8 cellular contexts compared by ENCODE assay signal in the genomic region with DNA sequence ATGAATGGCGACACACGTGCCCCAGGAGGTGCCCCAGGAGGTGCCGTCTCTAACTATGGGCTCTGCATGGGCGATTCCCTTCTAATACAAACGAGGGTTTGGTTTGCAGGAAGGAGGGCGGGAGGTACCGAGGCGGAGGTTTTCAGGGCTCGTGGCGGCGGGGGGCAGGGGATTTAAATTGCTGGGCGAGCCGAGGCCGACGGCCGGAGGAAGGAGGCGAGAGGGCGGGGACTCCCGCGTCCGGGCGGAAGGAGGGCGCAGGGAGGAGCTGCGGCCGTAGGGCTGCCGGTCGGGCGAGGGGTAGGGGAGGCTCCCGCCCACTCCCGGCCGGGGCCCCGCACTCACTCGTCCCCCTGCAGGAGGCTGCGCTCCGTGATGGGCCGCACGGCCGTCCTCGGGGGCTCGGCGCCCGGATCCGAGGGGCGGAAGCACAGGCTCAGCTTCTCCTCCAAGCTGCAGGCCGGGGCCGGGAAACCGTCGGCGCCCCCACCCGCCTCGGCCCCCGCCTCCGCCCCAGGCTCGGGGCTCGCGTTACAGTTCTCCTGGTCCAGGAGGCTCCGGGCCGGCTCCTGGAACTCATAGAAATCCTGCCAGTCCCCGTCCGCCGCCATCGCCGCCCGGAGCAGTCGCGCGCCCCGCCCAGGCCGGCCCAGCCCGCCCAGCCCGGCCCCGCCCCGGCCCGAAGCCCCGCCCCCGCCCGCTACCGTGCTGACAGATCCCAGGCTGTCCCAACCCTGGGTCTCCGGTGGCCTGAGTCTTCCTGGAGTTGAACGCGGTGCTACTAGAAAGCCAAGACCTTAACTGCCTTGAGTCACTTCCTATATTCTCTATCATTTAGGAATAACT. TPM values are rescaled to one million over a fixed set of nuclear protein-coding genes. Genes with fewer than 3 reads are reported as not detected.
DNase-seq lines count a peak whose midpoint lies in the region; ATAC-seq and TF ChIP-seq lines count a peak whose summit lies in the region.

A gene with protein sequence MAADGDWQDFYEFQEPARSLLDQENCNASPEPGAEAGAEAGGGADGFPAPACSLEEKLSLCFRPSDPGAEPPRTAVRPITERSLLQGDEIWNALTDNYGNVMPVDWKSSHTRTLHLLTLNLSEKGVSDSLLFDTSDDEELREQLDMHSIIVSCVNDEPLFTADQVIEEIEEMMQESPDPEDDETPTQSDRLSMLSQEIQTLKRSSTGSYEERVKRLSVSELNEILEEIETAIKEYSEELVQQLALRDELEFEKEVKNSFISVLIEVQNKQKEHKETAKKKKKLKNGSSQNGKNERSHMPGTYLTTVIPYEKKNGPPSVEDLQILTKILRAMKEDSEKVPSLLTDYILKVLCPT (minus strand): TSS at position 637 of the 846 bp plus-strand sequence. CDS start 26 bp downstream, at position 611.

- DNase-seq in AG08396 (ENCODE audit: low spot score) (peak; percentile 92), NCI-H345 (lab: John Stamatoyannopoulos, UW) (peak; percentile 75), choroid plexus epithelial cell (ENCODE audit: low read depth) (peak; percentile 75), kidney epithelial cell (ENCODE audit: low read depth) (peak; percentile 23)
- DNase-seq in activated CD4-positive, alpha-beta T cell treated with anti-CD3 and anti-CD28 coated beads for 24 hours (ENCODE audit: low read depth in 2 of 2): peak; percentile 53 to 57
- peak; percentile 29 to 68 (median 58) for DNase-seq in stimulated activated CD4-positive, alpha-beta T cell treated with anti-CD3 and anti-CD28 coated beads, Interleukin-1b, Interleukin-23, amount 100 ng/mL, for 24 hours (ENCODE audit: low read depth in 4 of 4, low spot score in 1 of 4)

- TF ChIP-seq CTCF in choroid plexus epithelial cell (conservative IDR thresholded peaks at IDR 0.05; ENCODE audit: low read depth, low read length) (no peak), kidney epithelial cell (IDR thresholded peaks at IDR 0.05; ENCODE audit: insufficient read depth, low read length, poor library complexity, severe bottlenecking) (no peak)

- H3K36me3 ChIP-seq in kidney epithelial cell (ENCODE audit: control insufficient read depth, insufficient read depth, low read length): no peaks in the 10 kb centered on the region

- no peaks in the 10 kb centered on the region for H3K27me3 ChIP-seq in kidney epithelial cell (ENCODE audit: control insufficient read depth, insufficient read depth, low read length)

- ATAC-seq in GM18870 (IDR thresholded peaks at IDR 0.05; ENCODE audit: unreplicated experiment) (peak; percentile 97), HG03103 (IDR thresholded peaks at IDR 0.05; ENCODE audit: low read depth, unreplicated experiment) (peak; percentile 97)

- H3K4me3 ChIP-seq in choroid plexus epithelial cell (ENCODE audit: low read depth, low read length): peak within 1 kb of the TSS; percentile 80
- peak within 1 kb of the TSS; percentile 75 for H3K4me3 ChIP-seq in kidney epithelial cell (ENCODE audit: low read depth, low read length)

RNA-seq across cellular contexts. Expression of the gene that starts here (rescaled TPM):
- total RNA-seq in kidney epithelial cell: 33.0 and 40.8 TPM in 2 replicates

Comparison
In these comparisons a context has a peak if more than half of its experiments do, and no peak if none do; other contexts are left out.
1. Peak in every context shown above with its lines: DNase-seq, ATAC-seq and H3K4me3 ChIP-seq.
2. DNase-seq: peak in every context shown above with its lines; median percentile 92 in AG08396; 75 in NCI-H345; 75 in choroid plexus epithelial cell; 58 in stimulated activated CD4-positive, alpha-beta T cell treated with anti-CD3 and anti-CD28 coated beads, Interleukin-1b, Interleukin-23, amount 100 ng/mL, for 24 hours; 55 in activated CD4-positive, alpha-beta T cell treated with anti-CD3 and anti-CD28 coated beads for 24 hours; 23 in kidney epithelial cell.